In the genomic region with DNA sequence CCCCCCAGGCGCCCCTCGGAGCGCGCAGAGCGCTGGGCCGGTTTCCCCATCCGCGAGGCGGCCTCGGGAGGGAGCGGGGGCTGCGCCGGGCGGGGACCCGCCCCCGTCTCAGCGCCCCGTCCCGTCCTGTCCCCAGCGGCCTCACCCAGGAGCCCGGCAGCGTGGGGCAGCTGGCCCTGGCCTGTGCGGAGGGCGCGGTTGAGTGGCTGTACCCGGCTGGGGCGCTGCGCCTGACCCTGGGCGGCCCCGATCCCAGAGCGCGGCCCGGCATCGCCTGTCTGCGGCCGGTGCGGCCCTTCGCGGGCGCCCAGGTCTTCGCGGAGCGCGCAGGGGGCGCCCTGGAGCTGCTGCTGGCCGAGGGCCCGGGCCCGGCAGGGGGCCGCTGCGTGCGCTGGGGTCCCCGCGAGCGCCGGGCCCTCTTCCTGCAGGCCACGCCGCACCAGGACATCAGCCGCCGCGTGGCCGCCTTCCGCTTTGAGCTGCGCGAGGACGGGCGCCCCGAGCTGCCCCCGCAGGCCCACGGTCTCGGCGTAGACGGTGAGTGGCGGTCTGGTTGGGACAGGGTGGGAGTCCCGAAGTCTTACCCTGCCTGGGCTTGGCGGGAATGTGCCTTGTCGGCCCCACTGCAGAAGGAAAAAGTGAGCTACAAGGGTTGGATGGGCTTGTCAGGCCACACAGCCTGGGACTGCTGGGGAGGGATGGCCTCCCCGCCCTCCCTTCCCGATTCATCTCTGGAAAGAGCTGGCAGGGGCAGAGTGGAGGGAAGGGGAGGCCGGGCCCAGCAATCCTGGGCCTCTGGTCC, we compare ENCODE assay signal across 8 cellular contexts. TPM values are rescaled to one million over a fixed set of nuclear protein-coding genes. Genes with fewer than 3 reads are reported as not detected.
DNase-seq lines count a peak whose midpoint lies in the region; ATAC-seq and TF ChIP-seq lines count a peak whose summit lies in the region.

No MANE protein-coding gene starts in this region.

- peaks cover 19 to 33% of the 10 kb centered on the region in 2 donors for H3K4me1 ChIP-seq in gastrocnemius medialis

- no peak for TF ChIP-seq POLR2A in gastrocnemius medialis (IDR thresholded peaks at IDR 0.05)

- TF ChIP-seq CTCF in VCaP (conservative IDR thresholded peaks at IDR 0.05) = peak; percentile 14; the same call in 1 of the 2 replicates
- no peak for TF ChIP-seq CTCF in gastrocnemius medialis (IDR thresholded peaks at IDR 0.05 in 4 of 5, conservative IDR thresholded peaks at IDR 0.05 in 1 of 5)

- H3K27ac ChIP-seq in VCaP (peak overlapping the region; percentile 53), gastrocnemius medialis (no peak overlapping the region)

- H3K27me3 ChIP-seq in gastrocnemius medialis = peaks cover 8 to 9% (median 9%) of the 10 kb centered on the region in 3 donors

- intact Hi-C loops in gastrocnemius medialis (cut with DNase I; ENCODE audit: low total_unique reads) (no loop called here), posterior vena cava (cut with DNase I) (no loop called here)

- H3K4me3 ChIP-seq in gastrocnemius medialis = peak overlapping the region; percentile 64 to 86 (median 71)

- in situ Hi-C loops in gastrocnemius medialis (cut with MboI; ENCODE audit: low sequenced_read_pairs in 4 of 4) = no loop called here

- no peaks in the 10 kb centered on the region for H3K36me3 ChIP-seq in gastrocnemius medialis

- ATAC-seq in gastrocnemius medialis (peak; percentile 8 to 14), HG03571 (IDR thresholded peaks at IDR 0.05; ENCODE audit: unreplicated experiment) (no peak)

- no peaks in the 10 kb centered on the region for H3K9me3 ChIP-seq in gastrocnemius medialis

- DNase-seq in DMS53 (lab: John Stamatoyannopoulos, UW) = peak; percentile 74
- no peak for DNase-seq in DMS53 treated with DMSO at 0.1 percent for 48 hours (lab: John Stamatoyannopoulos, UW; ENCODE audit: unreplicated experiment)
- no peak for DNase-seq in HEK293T (ENCODE audit: extremely low spot score)
- DNase-seq in globus pallidus (ENCODE audit: low spot score) = peak; percentile 49
- DNase-seq in gastrocnemius medialis = no peak
- no peak for DNase-seq in posterior vena cava (ENCODE audit: low spot score)

- CTCF ChIA-PET in HEK293T (lab: Yijun Ruan, JAX) = interaction anchor here (0.6 to 2.2 kb wide), 6 partner anchors 25 to 72 kb away, joined by 3 to 9 read pairs (median 4); partner anchors contain the start of genes CHTF18, CIAO3 and RPUSD1

- POLR2A ChIA-PET in HEK293T (lab: Yijun Ruan, JAX) = interaction anchor here (0.6 to 4.0 kb wide), 6 partner anchors 11 to 91 kb away, joined by 3 to 27 read pairs (median 3); partner anchors contain the start of genes CCDC78, CHTF18, CIAO3 and HAGHL

TF ChIP-seq in HEK293T, 16 proteins besides CTCF, POLR2A, EP300 and RAD21:
- TF ChIP-seq L3MBTL2 (conservative IDR thresholded peaks at IDR 0.05) = 0 out of 2 replicates have a peak, but pooled peaks have one; percentile 20
- TF ChIP-seq, protein P1, sequence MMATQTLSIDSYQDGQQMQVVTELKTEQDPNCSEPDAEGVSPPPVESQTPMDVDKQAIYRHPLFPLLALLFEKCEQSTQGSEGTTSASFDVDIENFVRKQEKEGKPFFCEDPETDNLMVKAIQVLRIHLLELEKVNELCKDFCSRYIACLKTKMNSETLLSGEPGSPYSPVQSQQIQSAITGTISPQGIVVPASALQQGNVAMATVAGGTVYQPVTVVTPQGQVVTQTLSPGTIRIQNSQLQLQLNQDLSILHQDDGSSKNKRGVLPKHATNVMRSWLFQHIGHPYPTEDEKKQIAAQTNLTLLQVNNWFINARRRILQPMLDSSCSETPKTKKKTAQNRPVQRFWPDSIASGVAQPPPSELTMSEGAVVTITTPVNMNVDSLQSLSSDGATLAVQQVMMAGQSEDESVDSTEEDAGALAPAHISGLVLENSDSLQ (IDR thresholded peaks at IDR 0.05) = no peak
- peak; percentile 53; the same call in 1 of the 2 replicates for TF ChIP-seq ARNT (IDR thresholded peaks at IDR 0.05)
- no peak for TF ChIP-seq FOXM1 (IDR thresholded peaks at IDR 0.05; ENCODE audit: borderline replicate concordance)
- no peak for TF ChIP-seq SP1 (IDR thresholded peaks at IDR 0.05)

RNA-seq across cellular contexts. Expression of gene METRN, which starts 0.7 kb away (rescaled TPM):
- total RNA-seq in gastrocnemius medialis (10 to 100 TPM; 24.4 to 42.1 (median 33.3) TPM), posterior vena cava (10 to 100 TPM; 21.6 to 24.9 TPM)

RNA-seq across cellular contexts. Expression of gene ANTKMT, which starts 5.3 kb away (rescaled TPM):
- 10 to 100 TPM; 20.9 to 84.0 (median 38.7) TPM for total RNA-seq in gastrocnemius medialis
- 10 to 100 TPM; 20.0 to 25.5 TPM for total RNA-seq in posterior vena cava

RNA-seq across cellular contexts. Expression of gene FBXL16, which starts 10.0 kb away (rescaled TPM):
- not detected for total RNA-seq in gastrocnemius medialis
- not detected for total RNA-seq in posterior vena cava

RNA-seq across cellular contexts. Expression of gene CCDC78, which starts 10.6 kb away (rescaled TPM):
- not detected for total RNA-seq in gastrocnemius medialis
- total RNA-seq in posterior vena cava = 1 to 10 TPM in 1 of 2 donors, under 1 TPM in 1; 0.52 to 1.0 TPM

RNA-seq across cellular contexts. Expression of gene HAGHL, which starts 11.3 kb away (rescaled TPM):
- total RNA-seq in gastrocnemius medialis = under 1 TPM in 2 of 4 donors, not detected in 2; 0.27 to 0.42 TPM
- total RNA-seq in posterior vena cava = 1 to 10 TPM; 3.6 to 4.1 TPM

Comparison
In these comparisons a context has a peak if more than half of its experiments do, and no peak if none do; other contexts are left out.
1. DNase-seq: peak in DMS53 (single experiment) and globus pallidus (single experiment); none in DMS53 treated with DMSO at 0.1 percent for 48 hours (single experiment), HEK293T (single experiment), gastrocnemius medialis (0 of 2) and posterior vena cava (single experiment).